25 cellular contexts compared by ENCODE assay signal in genomic region chr17:68328676-68329075, GRCh38. TPM values are rescaled to one million over a fixed set of nuclear protein-coding genes. Genes with fewer than 3 reads are reported as not detected.
A peak's percentile ranks its signal among the peaks of the same experiment; 100 is the strongest.
DNase-seq lines count a peak whose midpoint lies in the region; FAIRE-seq lines count a peak whose summit lies in the region.
"Had no signal": no experiment of that assay in that cellular context is flagged by ENCODE, and none has a peak within 500 bp of the region (broad histone marks: within the 10 kb centered on the region; RNA-seq: fewer than 3 reads in every experiment).

No MANE protein-coding gene starts in this region.

- FAIRE-seq in frontal cortex (lab: Jason Lieb, UNC): no peak
- FAIRE-seq: astrocyte, GM12892, urothelium cell line had no signal

- DNase-seq in SIG-M5 treated with dmso at 0.1 percent for 504 hours (lab: John Stamatoyannopoulos, UW; ENCODE audit: unreplicated experiment) (peak; percentile 92), SIG-M5 (lab: John Stamatoyannopoulos, UW) (no peak), amniotic epithelial cell (ENCODE audit: low read depth) (peak; percentile 67), iris pigment epithelial cell (ENCODE audit: low read depth) (peak; percentile 42), 8988T (no peak), frontal cortex (ENCODE audit: low spot score in 2 of 2) (no peak), amygdala (lab: John Stamatoyannopoulos, UW) (no peak), cerebellar nuclear complex (lab: John Stamatoyannopoulos, UW) (no peak)
- DNase-seq: activated B cell treated with CpG ODN at 0.5 μM for 24 hours; activated CD4-positive, alpha-beta T cell treated with anti-CD3 and anti-CD28 coated beads, Interleukin-2, amount 50 U/mL, for 4 hours; activated naive CD4-positive, alpha-beta T cell treated with anti-CD3 and anti-CD28 coated beads, Interleukin-2, amount 50 U/mL, for 16 hours; central memory CD4-positive, alpha-beta T cell; GOT3; left colon; NCI-H1092 treated with DMSO at 0.1 percent for 48 hours; NCI-H187 treated with DMSO at 0.1 percent for 48 hours; NCI-H2171 treated with DMSO at 0.1 percent for 48 hours; NCI-H524 treated with DMSO at 0.1 percent for 48 hours; NK-92 treated with Interleukin-12 subunit alpha and Interleukin-12 subunit beta, amount 100 ng/mL, for 24 hours; right lobe of liver; stimulated activated naive CD4-positive, alpha-beta T cell; T-cell had no signal

RNA-seq across cellular contexts. Expression of gene ARSG, which starts 37.4 kb away (rescaled TPM):
- 5.7 TPM for total RNA-seq in frontal cortex

RNA-seq across cellular contexts. Expression of gene SLC16A6, which starts 37.7 kb away (rescaled TPM):
- total RNA-seq in frontal cortex: 1.2 TPM

Comparison
In these comparisons a context has a peak if more than half of its experiments do, and no peak if none do; other contexts are left out.
1. DNase-seq: peak in SIG-M5 treated with dmso at 0.1 percent for 504 hours (single experiment), amniotic epithelial cell (single experiment) and iris pigment epithelial cell (single experiment); none in SIG-M5 (single experiment), 8988T (single experiment), frontal cortex (0 of 2), amygdala (0 of 56) and cerebellar nuclear complex (0 of 2).